In genomic region chr19:55353803-55354697, GRCh38 we compare ENCODE assay signal across 8 cellular contexts. TPM values are rescaled to one million over a fixed set of nuclear protein-coding genes. Genes with fewer than 3 reads are reported as not detected.
DNase-seq lines count a peak whose midpoint lies in the region; ATAC-seq and TF ChIP-seq lines count a peak whose summit lies in the region.

No MANE protein-coding gene starts in this region.

- H3K4me3 ChIP-seq in HL-60 (replicated peaks; ENCODE audit: insufficient read depth, low read length) (peak overlapping the region; percentile 15), SU-DHL-6 (ENCODE audit: insufficient read depth, low read length, poor library complexity, severe bottlenecking) (peak overlapping the region; percentile 7), heart left ventricle (peak overlapping the region in 11 of 12 donors; percentile 13 to 56 (median 35))

- H3K36me3 Mint-ChIP-seq in activated naive CD8-positive, alpha-beta T cell treated with anti-CD3 and anti-CD28 coated beads, Interleukin-2, amount 10 ng/mL, durations not matched to agents 7 days and 5 days: no peaks in the 10 kb centered on the region

- H3K27me3 ChIP-seq in HL-60 (ENCODE audit: insufficient read depth, poor library complexity, severe bottlenecking) (peaks cover 23% of the 10 kb centered on the region), SU-DHL-6 (ENCODE audit: low read length) (no peaks in the 10 kb centered on the region), heart left ventricle (peaks cover 10 to 77% (median 47%) of the 10 kb centered on the region in 9 donors)

- intact Hi-C loops in heart left ventricle (cut with DNase I): no loop called here

- no peaks in the 10 kb centered on the region for H3K9me3 ChIP-seq in SU-DHL-6 (ENCODE audit: insufficient read depth, low read length)
- H3K9me3 ChIP-seq in heart left ventricle: no peaks in the 10 kb centered on the region

- H3K9me3 Mint-ChIP-seq in activated naive CD8-positive, alpha-beta T cell treated with anti-CD3 and anti-CD28 coated beads, Interleukin-2, amount 10 ng/mL, durations not matched to agents 7 days and 5 days: no peaks in the 10 kb centered on the region

- 1 to 3% (median 1%) methylated on average over 38 to 72 of the region's 72 CpGs for whole genome bisulfite sequencing in heart left ventricle, 4 donors

- H3K9me2 ChIP-seq in SU-DHL-6 (replicated peaks; ENCODE audit: insufficient read depth, low read length): no peaks in the 10 kb centered on the region

- TF ChIP-seq CTCF in HL-60 (IDR thresholded peaks at IDR 0.05; ENCODE audit: insufficient read depth, low read length) (no peak), SU-DHL-6 (IDR thresholded peaks at IDR 0.05; ENCODE audit: insufficient read depth, low read length, poor library complexity, severe bottlenecking) (no peak), heart left ventricle (IDR thresholded peaks at IDR 0.05) (no peak)

- peak; percentile 75 for ATAC-seq in activated naive CD8-positive, alpha-beta T cell treated with anti-CD3 and anti-CD28 coated beads, Interleukin-2, amount 10 ng/mL, durations not matched to agents 7 days and 5 days (ENCODE audit: low read depth)
- ATAC-seq in heart left ventricle (peak in 3 of 4 donors; percentile 59 to 92 (median 59)), HG03469 (IDR thresholded peaks at IDR 0.05; ENCODE audit: unreplicated experiment) (no peak)

- 0 out of 2 replicates have a peak overlapping the region, but pooled peaks have one; percentile 4 for H3K9ac ChIP-seq in SU-DHL-6 (ENCODE audit: low read length)

- no peaks in the 10 kb centered on the region for H3K79me2 ChIP-seq in SU-DHL-6 (ENCODE audit: insufficient read depth, low read length)

- TF ChIP-seq POLR2A in heart left ventricle (IDR thresholded peaks at IDR 0.05): no peak

- POLR2A ChIA-PET in activated naive CD8-positive, alpha-beta T cell treated with anti-CD3 and anti-CD28 coated beads, Interleukin-2, amount 10 ng/mL, durations not matched to agents 7 days and 5 days (lab: Charles Lee): interaction anchor here (2.0 kb wide), 1 partner anchor 15 kb away, joined by 6 read pairs; the partner anchor contains the start of gene KMT5C

- no peak overlapping the region for H3K27ac ChIP-seq in HL-60 (replicated peaks)
- H3K27ac ChIP-seq in SU-DHL-6 (ENCODE audit: low read depth, low read length): no peak overlapping the region
- no peak overlapping the region for H3K27ac ChIP-seq in heart left ventricle

- peaks cover 16% of the 10 kb centered on the region for H3K4me1 Mint-ChIP-seq in activated naive CD8-positive, alpha-beta T cell treated with anti-CD3 and anti-CD28 coated beads, Interleukin-2, amount 10 ng/mL, durations not matched to agents 7 days and 5 days

- no peaks in the 10 kb centered on the region for H3F3A ChIP-seq in SU-DHL-6 (ENCODE audit: insufficient read depth)

- H2AFZ ChIP-seq in SU-DHL-6 (ENCODE audit: low read depth, low read length, severe bottlenecking): no peak overlapping the region

- no peaks in the 10 kb centered on the region for H4K20me1 ChIP-seq in SU-DHL-6 (ENCODE audit: low read depth, low read length)

- peaks cover 0 to 19% (median 14%) of the 10 kb centered on the region in 12 donors for H3K4me1 ChIP-seq in heart left ventricle

- H3K27ac Mint-ChIP-seq in activated naive CD8-positive, alpha-beta T cell treated with anti-CD3 and anti-CD28 coated beads, Interleukin-2, amount 10 ng/mL, durations not matched to agents 7 days and 5 days: no peak overlapping the region

- H3K36me3 ChIP-seq in SU-DHL-6 (ENCODE audit: low read length): no peaks in the 10 kb centered on the region
- no peaks in the 10 kb centered on the region for H3K36me3 ChIP-seq in heart left ventricle

- peak; percentile 91 for DNase-seq in AG20443 (ENCODE audit: low spot score)
- DNase-seq in HL-60 (ENCODE audit: low read depth in 1 of 2, low spot score in 1 of 2): no peak
- DNase-seq in activated naive CD8-positive, alpha-beta T cell treated with anti-CD3 and anti-CD28 coated beads, Interleukin-2, amount 10 ng/mL, durations not matched to agents 7 days and 5 days: peak; percentile 77
- peak in 3 of 5 donors; percentile 52 to 67 (median 62) for DNase-seq in heart left ventricle
- DNase-seq in retina: peak; percentile 76
- no peak for DNase-seq in NCI-H2081 (lab: John Stamatoyannopoulos, UW)

- H3K4me3 Mint-ChIP-seq in activated naive CD8-positive, alpha-beta T cell treated with anti-CD3 and anti-CD28 coated beads, Interleukin-2, amount 10 ng/mL, durations not matched to agents 7 days and 5 days: peak overlapping the region; percentile 86

- H3K27me3 Mint-ChIP-seq in activated naive CD8-positive, alpha-beta T cell treated with anti-CD3 and anti-CD28 coated beads, Interleukin-2, amount 10 ng/mL, durations not matched to agents 7 days and 5 days: peaks cover 44% of the 10 kb centered on the region

- peak overlapping the region; percentile 39 for H3K4me2 ChIP-seq in SU-DHL-6 (ENCODE audit: low read depth, low read length, poor library complexity, severe bottlenecking)

RNA-seq across cellular contexts. Expression of gene COX6B2, which starts 0.5 kb away (rescaled TPM):
- total RNA-seq in activated naive CD8-positive, alpha-beta T cell treated with anti-CD3 and anti-CD28 coated beads, Interleukin-2, amount 10 ng/mL, durations not matched to agents 7 days and 5 days: under 1 TPM in 1 of 2 experiments, not detected in 1; 0.55 TPM
- total RNA-seq in heart left ventricle: under 1 TPM in 1 of 9 donors, not detected in 8; 0.16 TPM
- not detected for polyA plus RNA-seq in heart left ventricle

RNA-seq across cellular contexts. Expression of gene GARIN5B, which starts 9.0 kb away (rescaled TPM):
- not detected for total RNA-seq in activated naive CD8-positive, alpha-beta T cell treated with anti-CD3 and anti-CD28 coated beads, Interleukin-2, amount 10 ng/mL, durations not matched to agents 7 days and 5 days
- total RNA-seq in heart left ventricle: not detected
- polyA plus RNA-seq in heart left ventricle: not detected

RNA-seq across cellular contexts. Expression of gene KMT5C, which starts 14.4 kb away (rescaled TPM):
- 10 to 100 TPM; 26.4 to 28.5 TPM for total RNA-seq in activated naive CD8-positive, alpha-beta T cell treated with anti-CD3 and anti-CD28 coated beads, Interleukin-2, amount 10 ng/mL, durations not matched to agents 7 days and 5 days
- 10 to 100 TPM in 1 of 9 donors, 1 to 10 TPM in 8; 3.6 to 10.8 (median 7.2) TPM for total RNA-seq in heart left ventricle
- 1 to 10 TPM; 3.3 to 6.2 TPM for polyA plus RNA-seq in heart left ventricle

RNA-seq across cellular contexts. Expression of gene IL11, which starts 16.2 kb away (rescaled TPM):
- under 1 TPM; 0.53 to 0.60 TPM for total RNA-seq in activated naive CD8-positive, alpha-beta T cell treated with anti-CD3 and anti-CD28 coated beads, Interleukin-2, amount 10 ng/mL, durations not matched to agents 7 days and 5 days
- total RNA-seq in heart left ventricle: under 1 TPM in 2 of 9 donors, not detected in 7; 0.11 to 0.43 TPM
- polyA plus RNA-seq in heart left ventricle: under 1 TPM in 1 of 2 donors, not detected in 1; 0.25 TPM

RNA-seq across cellular contexts. Expression of gene TMEM190, which starts 22.6 kb away (rescaled TPM):
- not detected for total RNA-seq in activated naive CD8-positive, alpha-beta T cell treated with anti-CD3 and anti-CD28 coated beads, Interleukin-2, amount 10 ng/mL, durations not matched to agents 7 days and 5 days
- not detected for total RNA-seq in heart left ventricle
- polyA plus RNA-seq in heart left ventricle: not detected

Comparison
In these comparisons a context has a peak if more than half of its experiments do, and no peak if none do; other contexts are left out.
1. DNase-seq: peak in AG20443 (single experiment), activated naive CD8-positive, alpha-beta T cell treated with anti-CD3 and anti-CD28 coated beads, Interleukin-2, amount 10 ng/mL, durations not matched to agents 7 days and 5 days (single experiment), heart left ventricle (3 of 5) and retina (single experiment); none in HL-60 (0 of 2) and NCI-H2081 (0 of 2).
2. Peak in every context shown above with its lines, with median percentiles within 50 percentile points of each other: H3K4me3 ChIP-seq.